ENCODE assay signal across 1 cellular context in the genomic region with DNA sequence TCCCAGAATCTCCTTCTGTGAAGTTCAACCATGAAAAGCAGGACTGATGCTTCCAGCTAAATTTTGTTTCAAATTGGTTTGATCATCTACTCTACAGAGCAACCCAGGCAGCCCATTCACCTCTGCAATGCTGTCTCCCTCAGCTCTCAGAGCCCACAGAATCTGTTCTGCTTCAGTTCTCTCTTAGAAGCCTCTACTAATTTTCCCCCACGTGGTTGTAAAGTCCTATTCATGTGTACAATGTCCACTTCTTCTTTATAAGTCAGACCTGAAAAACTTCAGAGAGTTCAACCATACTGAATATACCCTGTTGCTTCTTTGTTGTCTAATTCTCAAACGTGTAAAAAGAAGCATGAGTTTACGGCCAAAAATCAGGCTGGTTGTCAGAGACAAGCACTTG.
TF ChIP-seq lines count a peak whose summit lies in the region.

No MANE protein-coding gene starts in this region.

TF ChIP-seq in HepG2, 621 proteins besides CTCF, POLR2A, EP300 and RAD21:
- TF ChIP-seq, protein P1, sequence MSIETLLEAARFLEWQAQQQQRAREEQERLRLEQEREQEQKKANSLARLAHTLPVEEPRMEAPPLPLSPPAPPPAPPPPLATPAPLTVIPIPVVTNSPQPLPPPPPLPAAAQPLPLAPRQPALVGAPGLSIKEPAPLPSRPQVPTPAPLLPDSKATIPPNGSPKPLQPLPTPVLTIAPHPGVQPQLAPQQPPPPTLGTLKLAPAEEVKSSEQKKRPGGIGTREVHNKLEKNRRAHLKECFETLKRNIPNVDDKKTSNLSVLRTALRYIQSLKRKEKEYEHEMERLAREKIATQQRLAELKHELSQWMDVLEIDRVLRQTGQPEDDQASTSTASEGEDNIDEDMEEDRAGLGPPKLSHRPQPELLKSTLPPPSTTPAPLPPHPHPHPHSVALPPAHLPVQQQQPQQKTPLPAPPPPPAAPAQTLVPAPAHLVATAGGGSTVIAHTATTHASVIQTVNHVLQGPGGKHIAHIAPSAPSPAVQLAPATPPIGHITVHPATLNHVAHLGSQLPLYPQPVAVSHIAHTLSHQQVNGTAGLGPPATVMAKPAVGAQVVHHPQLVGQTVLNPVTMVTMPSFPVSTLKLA (IDR thresholded peaks at IDR 0.05), result 0 out of 2 replicates have a peak, but pooled peaks have one; percentile 20
- TF ChIP-seq ZNF615 (CRISPR knock-in tag; IDR thresholded peaks at IDR 0.05; ENCODE audit: borderline replicate concordance), result no peak
- TF ChIP-seq ZNF230 (CRISPR knock-in tag; IDR thresholded peaks at IDR 0.05), result no peak
- TF ChIP-seq FOXP1 (IDR thresholded peaks at IDR 0.05), result no peak
- TF ChIP-seq FOXP1 (CRISPR knock-in tag; IDR thresholded peaks at IDR 0.05), result no peak
